In the genomic region with DNA sequence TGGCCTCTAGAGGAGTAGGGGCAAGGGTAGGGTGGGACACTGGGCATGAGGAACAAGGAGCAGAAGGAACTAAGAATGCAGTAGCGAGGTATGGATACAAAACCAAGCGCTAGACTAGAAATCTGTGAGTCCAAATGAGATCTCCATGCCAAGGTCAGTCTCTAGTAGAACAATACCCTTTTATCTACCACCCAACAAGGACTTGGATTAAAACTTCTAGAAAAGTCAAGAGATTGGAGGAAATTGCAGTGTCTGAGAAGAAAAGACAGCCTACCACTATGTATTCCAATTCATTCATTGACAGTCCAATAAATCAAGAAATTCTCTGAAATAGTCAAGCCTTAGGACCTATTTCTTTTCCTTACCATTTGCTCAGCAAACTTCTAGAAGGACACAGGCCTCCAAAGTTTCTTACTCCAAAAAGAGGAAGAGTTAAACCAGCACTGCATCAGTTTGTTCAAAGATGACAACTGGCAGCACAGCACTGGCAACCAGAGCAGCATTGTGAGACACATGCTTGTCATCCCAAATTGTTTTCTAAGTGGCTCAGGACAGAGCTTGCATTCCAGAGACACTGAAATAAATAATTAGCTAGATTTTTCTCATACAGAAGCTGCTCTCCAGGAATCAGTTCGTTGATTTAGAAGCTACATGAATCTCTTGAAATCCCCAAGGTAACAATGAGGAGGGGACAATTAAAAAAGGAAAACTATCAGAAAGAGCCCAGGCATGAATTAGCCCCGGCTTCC, we compare ENCODE assay signal across 3 cellular contexts.
TF ChIP-seq lines count a peak whose summit lies in the region.

No MANE protein-coding gene starts in this region.

TF ChIP-seq in SK-N-SH treated with all-trans-retinoic acid at 6 μM for 48 hours, 23 proteins besides CTCF, POLR2A, EP300 and RAD21:
- TF ChIP-seq, protein P1, sequence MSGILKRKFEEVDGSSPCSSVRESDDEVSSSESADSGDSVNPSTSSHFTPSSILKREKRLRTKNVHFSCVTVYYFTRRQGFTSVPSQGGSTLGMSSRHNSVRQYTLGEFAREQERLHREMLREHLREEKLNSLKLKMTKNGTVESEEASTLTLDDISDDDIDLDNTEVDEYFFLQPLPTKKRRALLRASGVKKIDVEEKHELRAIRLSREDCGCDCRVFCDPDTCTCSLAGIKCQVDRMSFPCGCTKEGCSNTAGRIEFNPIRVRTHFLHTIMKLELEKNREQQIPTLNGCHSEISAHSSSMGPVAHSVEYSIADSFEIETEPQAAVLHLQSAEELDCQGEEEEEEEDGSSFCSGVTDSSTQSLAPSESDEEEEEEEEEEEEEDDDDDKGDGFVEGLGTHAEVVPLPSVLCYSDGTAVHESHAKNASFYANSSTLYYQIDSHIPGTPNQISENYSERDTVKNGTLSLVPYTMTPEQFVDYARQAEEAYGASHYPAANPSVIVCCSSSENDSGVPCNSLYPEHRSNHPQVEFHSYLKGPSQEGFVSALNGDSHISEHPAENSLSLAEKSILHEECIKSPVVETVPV (CRISPR knock-in tag; IDR thresholded peaks at IDR 0.05), result no peak
- TF ChIP-seq ZNF8 (CRISPR knock-in tag; IDR thresholded peaks at IDR 0.05) (no peak), ZC3H10 (CRISPR knock-in tag; IDR thresholded peaks at IDR 0.05) (no peak), BACH2 (CRISPR knock-in tag; IDR thresholded peaks at IDR 0.05; ENCODE audit: borderline replicate concordance) (no peak), ISL1 (CRISPR knock-in tag; IDR thresholded peaks at IDR 0.05) (peak; percentile 34; the same call in 1 of the 2 replicates), TOX (CRISPR knock-in tag; IDR thresholded peaks at IDR 0.05; ENCODE audit: borderline replicate concordance) (no peak)
- TF ChIP-seq, protein P2, sequence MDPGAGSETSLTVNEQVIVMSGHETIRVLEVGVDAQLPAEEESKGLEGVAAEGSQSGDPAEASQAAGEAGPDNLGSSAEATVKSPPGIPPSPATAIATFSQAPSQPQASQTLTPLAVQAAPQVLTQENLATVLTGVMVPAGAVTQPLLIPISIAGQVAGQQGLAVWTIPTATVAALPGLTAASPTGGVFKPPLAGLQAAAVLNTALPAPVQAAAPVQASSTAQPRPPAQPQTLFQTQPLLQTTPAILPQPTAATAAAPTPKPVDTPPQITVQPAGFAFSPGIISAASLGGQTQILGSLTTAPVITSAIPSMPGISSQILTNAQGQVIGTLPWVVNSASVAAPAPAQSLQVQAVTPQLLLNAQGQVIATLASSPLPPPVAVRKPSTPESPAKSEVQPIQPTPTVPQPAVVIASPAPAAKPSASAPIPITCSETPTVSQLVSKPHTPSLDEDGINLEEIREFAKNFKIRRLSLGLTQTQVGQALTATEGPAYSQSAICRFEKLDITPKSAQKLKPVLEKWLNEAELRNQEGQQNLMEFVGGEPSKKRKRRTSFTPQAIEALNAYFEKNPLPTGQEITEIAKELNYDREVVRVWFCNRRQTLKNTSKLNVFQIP (CRISPR knock-in tag; IDR thresholded peaks at IDR 0.05; ENCODE audit: borderline replicate concordance, low read depth), result no peak

TF ChIP-seq in SK-N-SH, 30 proteins besides CTCF, POLR2A, EP300 and RAD21 (continues in another document):
- TF ChIP-seq, protein P3, sequence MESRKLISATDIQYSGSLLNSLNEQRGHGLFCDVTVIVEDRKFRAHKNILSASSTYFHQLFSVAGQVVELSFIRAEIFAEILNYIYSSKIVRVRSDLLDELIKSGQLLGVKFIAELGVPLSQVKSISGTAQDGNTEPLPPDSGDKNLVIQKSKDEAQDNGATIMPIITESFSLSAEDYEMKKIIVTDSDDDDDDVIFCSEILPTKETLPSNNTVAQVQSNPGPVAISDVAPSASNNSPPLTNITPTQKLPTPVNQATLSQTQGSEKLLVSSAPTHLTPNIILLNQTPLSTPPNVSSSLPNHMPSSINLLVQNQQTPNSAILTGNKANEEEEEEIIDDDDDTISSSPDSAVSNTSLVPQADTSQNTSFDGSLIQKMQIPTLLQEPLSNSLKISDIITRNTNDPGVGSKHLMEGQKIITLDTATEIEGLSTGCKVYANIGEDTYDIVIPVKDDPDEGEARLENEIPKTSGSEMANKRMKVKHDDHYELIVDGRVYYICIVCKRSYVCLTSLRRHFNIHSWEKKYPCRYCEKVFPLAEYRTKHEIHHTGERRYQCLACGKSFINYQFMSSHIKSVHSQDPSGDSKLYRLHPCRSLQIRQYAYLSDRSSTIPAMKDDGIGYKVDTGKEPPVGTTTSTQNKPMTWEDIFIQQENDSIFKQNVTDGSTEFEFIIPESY (IDR thresholded peaks at IDR 0.05; ENCODE audit: borderline replicate concordance, low read depth), result no peak
- TF ChIP-seq SIN3A (IDR thresholded peaks at IDR 0.05; ENCODE audit: borderline replicate concordance, low read depth, low read length), result no peak
- TF ChIP-seq RXRA (IDR thresholded peaks at IDR 0.05; ENCODE audit: borderline replicate concordance, low read depth), result no peak
- TF ChIP-seq RCOR1 (IDR thresholded peaks at IDR 0.05; ENCODE audit: low read length), result no peak
- TF ChIP-seq, protein P4, sequence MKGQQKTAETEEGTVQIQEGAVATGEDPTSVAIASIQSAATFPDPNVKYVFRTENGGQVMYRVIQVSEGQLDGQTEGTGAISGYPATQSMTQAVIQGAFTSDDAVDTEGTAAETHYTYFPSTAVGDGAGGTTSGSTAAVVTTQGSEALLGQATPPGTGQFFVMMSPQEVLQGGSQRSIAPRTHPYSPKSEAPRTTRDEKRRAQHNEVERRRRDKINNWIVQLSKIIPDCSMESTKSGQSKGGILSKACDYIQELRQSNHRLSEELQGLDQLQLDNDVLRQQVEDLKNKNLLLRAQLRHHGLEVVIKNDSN (IDR thresholded peaks at IDR 0.05; ENCODE audit: borderline replicate concordance, low read depth), result no peak
- TF ChIP-seq POLR2AphosphoS5 (IDR thresholded peaks at IDR 0.05; ENCODE audit: low read depth, low read length), result no peak
- TF ChIP-seq, protein P5, sequence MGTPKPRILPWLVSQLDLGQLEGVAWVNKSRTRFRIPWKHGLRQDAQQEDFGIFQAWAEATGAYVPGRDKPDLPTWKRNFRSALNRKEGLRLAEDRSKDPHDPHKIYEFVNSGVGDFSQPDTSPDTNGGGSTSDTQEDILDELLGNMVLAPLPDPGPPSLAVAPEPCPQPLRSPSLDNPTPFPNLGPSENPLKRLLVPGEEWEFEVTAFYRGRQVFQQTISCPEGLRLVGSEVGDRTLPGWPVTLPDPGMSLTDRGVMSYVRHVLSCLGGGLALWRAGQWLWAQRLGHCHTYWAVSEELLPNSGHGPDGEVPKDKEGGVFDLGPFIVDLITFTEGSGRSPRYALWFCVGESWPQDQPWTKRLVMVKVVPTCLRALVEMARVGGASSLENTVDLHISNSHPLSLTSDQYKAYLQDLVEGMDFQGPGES (IDR thresholded peaks at IDR 0.05; ENCODE audit: low read depth, low read length), result no peak
- no peak for TF ChIP-seq JUND (IDR thresholded peaks at IDR 0.05)
- TF ChIP-seq, protein P6, sequence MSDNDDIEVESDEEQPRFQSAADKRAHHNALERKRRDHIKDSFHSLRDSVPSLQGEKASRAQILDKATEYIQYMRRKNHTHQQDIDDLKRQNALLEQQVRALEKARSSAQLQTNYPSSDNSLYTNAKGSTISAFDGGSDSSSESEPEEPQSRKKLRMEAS (IDR thresholded peaks at IDR 0.05; ENCODE audit: low read depth), result no peak
- no peak for TF ChIP-seq TCF12 (IDR thresholded peaks at IDR 0.05)
- TF ChIP-seq SMC3 (IDR thresholded peaks at IDR 0.05; ENCODE audit: low read depth, low read length), result no peak
- no peak for TF ChIP-seq GABPA (IDR thresholded peaks at IDR 0.05; ENCODE audit: low read depth)
- TF ChIP-seq EZH2phosphoT487 (IDR thresholded peaks at IDR 0.05; ENCODE audit: borderline replicate concordance, low read depth), result no peak
- TF ChIP-seq, protein P7, sequence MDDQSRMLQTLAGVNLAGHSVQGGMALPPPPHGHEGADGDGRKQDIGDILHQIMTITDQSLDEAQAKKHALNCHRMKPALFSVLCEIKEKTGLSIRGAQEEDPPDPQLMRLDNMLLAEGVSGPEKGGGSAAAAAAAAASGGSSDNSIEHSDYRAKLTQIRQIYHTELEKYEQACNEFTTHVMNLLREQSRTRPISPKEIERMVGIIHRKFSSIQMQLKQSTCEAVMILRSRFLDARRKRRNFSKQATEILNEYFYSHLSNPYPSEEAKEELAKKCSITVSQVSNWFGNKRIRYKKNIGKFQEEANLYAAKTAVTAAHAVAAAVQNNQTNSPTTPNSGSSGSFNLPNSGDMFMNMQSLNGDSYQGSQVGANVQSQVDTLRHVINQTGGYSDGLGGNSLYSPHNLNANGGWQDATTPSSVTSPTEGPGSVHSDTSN (IDR thresholded peaks at IDR 0.05), result no peak
- no peak for TF ChIP-seq MXI1 (IDR thresholded peaks at IDR 0.05; ENCODE audit: low read depth, low read length)

TF ChIP-seq in HepG2, 621 proteins besides CTCF, POLR2A, EP300 and RAD21:
- TF ChIP-seq, protein P3 (CRISPR knock-in tag; IDR thresholded peaks at IDR 0.05), result 0 out of 2 replicates have a peak, but pooled peaks have one; percentile 20
- TF ChIP-seq NKX3-1 (CRISPR knock-in tag; IDR thresholded peaks at IDR 0.05), result no peak
- peak; percentile 70 for TF ChIP-seq BCL6 (CRISPR knock-in tag; IDR thresholded peaks at IDR 0.05)
